In the genomic region with DNA sequence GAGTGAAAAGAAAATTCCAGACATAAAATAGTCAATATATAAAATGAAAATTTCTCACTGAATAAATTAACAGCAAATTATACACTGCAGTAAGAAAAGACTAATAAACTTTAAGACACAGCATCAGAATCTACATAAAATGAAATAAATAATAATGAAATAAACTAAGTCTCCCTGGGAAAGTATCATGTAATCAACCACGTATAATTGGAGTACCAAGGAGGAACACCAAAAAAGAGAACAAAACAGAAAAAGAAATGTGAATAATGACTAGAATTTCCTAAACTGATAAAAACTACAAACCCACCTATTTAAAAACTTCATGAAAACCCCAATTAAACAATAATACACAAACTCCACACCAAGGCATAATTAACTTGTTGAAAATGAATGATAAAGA, we compare ENCODE assay signal across 22 cellular contexts.
"Had no signal": no experiment of that assay in that cellular context is flagged by ENCODE, and none has a peak within 500 bp of the region (broad histone marks: within the 10 kb centered on the region; RNA-seq: fewer than 3 reads in every experiment).

No MANE protein-coding gene starts in this region.

- H3K4me1 Mint-ChIP-seq: immature natural killer cell; stimulated activated effector memory CD8-positive, alpha-beta T cell treated with anti-CD3 and anti-CD28 coated beads, Interleukin-12 subunit alpha, Interleukin-12 subunit beta, amount 100 ng/mL, for 72 hours had no signal

- H3K36me3 ChIP-seq: suprapubic skin, thyroid gland had no signal

- H3K9me3 Mint-ChIP-seq: endodermal cell; immature natural killer cell; naive thymus-derived CD4-positive, alpha-beta T cell; stimulated activated effector memory CD8-positive, alpha-beta T cell treated with anti-CD3 and anti-CD28 coated beads, Interleukin-12 subunit alpha, Interleukin-12 subunit beta, amount 100 ng/mL, for 72 hours; type B pancreatic cell had no signal

- H3K9me3 ChIP-seq: gastrocnemius medialis, heart right ventricle, neutrophil, right atrium auricular region, sigmoid colon, suprapubic skin, thyroid gland had no signal

- DNase-seq: effector CD4-positive, alpha-beta T cell; endodermal cell; gastrocnemius medialis; heart right ventricle; hypothalamus; immature natural killer cell; left colon; left ventricle myocardium superior; naive thymus-derived CD4-positive, alpha-beta T cell; sigmoid colon; stimulated activated CD4-positive, alpha-beta T cell treated with anti-CD3 and anti-CD28 coated beads, Interleukin-12 subunit alpha, Interleukin-12 subunit beta, amount 100 ng/mL, for 4 hours; stimulated activated naive CD8-positive, alpha-beta T cell treated with anti-CD3 and anti-CD28 coated beads, Interleukin-15, Interleukin-2, amounts not matched to agents 100 U/mL and 50 U/mL, for 24 hours; thyroid gland had no signal

- H3K27me3 ChIP-seq: gastrocnemius medialis, heart right ventricle, neutrophil, right atrium auricular region, sigmoid colon, suprapubic skin, thyroid gland had no signal

- H3K4me1 ChIP-seq: gastrocnemius medialis, heart right ventricle, right atrium auricular region, sigmoid colon, suprapubic skin, thyroid gland had no signal

- H3K27me3 Mint-ChIP-seq: naive thymus-derived CD4-positive, alpha-beta T cell; type B pancreatic cell had no signal

- H3K27ac ChIP-seq: coronary artery, gastrocnemius medialis, heart right ventricle, neutrophil, right atrium auricular region, sigmoid colon, skin epidermis, suprapubic skin, thyroid gland had no signal

- H3K4me3 ChIP-seq: coronary artery, gastrocnemius medialis, heart right ventricle, lung, right atrium auricular region, sigmoid colon, skin epidermis, suprapubic skin, thyroid gland had no signal

- H3K4me3 Mint-ChIP-seq: endodermal cell; immature natural killer cell; naive thymus-derived CD4-positive, alpha-beta T cell; stimulated activated effector memory CD8-positive, alpha-beta T cell treated with anti-CD3 and anti-CD28 coated beads, Interleukin-12 subunit alpha, Interleukin-12 subunit beta, amount 100 ng/mL, for 72 hours; type B pancreatic cell had no signal

- ATAC-seq: esophagus mucosa; gastrocnemius medialis; heart right ventricle; left colon; left ventricle myocardium superior; naive thymus-derived CD4-positive, alpha-beta T cell; stimulated activated effector memory CD8-positive, alpha-beta T cell treated with anti-CD3 and anti-CD28 coated beads, Interleukin-12 subunit alpha, Interleukin-12 subunit beta, amount 100 ng/mL, for 72 hours; stimulated activated naive CD8-positive, alpha-beta T cell treated with anti-CD3 and anti-CD28 coated beads, Interleukin-15, Interleukin-2, amounts not matched to agents 100 U/mL and 50 U/mL, for 24 hours had no signal

- H3K27ac Mint-ChIP-seq: endodermal cell; stimulated activated effector memory CD8-positive, alpha-beta T cell treated with anti-CD3 and anti-CD28 coated beads, Interleukin-12 subunit alpha, Interleukin-12 subunit beta, amount 100 ng/mL, for 72 hours; type B pancreatic cell had no signal
